ENCODE assay signal across 28 cellular contexts in the genomic region with DNA sequence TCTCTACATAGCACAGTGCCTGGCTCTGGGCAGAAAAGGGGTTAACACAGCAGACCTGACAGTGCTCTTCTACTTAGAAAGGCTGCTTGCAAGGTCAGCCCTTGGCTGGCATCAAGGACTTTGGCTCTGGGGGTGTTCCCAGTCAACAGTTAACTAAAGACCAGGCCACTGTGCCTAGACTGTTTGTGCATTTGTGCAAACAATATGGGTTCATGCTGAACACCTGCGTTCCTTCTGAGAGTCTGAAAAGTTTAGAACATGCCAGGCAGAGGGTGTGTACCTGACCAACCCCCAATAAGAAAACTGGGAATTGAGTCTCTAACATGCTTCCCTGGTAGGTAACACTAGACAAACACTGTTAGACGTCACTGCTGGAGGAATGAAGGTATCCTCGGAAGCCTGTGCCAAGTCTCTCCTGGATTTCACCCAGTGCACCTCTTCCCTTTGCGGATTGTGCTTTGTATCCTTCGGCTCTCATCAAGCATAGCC.
DNase-seq lines count a peak whose midpoint lies in the region; ATAC-seq and TF ChIP-seq lines count a peak whose summit lies in the region.
"Had no signal": no experiment of that assay in that cellular context is flagged by ENCODE, and none has a peak within 500 bp of the region (broad histone marks: within the 10 kb centered on the region; RNA-seq: fewer than 3 reads in every experiment).

No MANE protein-coding gene starts in this region.

- H3K9me3 ChIP-seq in heart left ventricle, result peaks cover 0 to 3% (median 0%) of the 10 kb centered on the region in 12 donors
- no peaks in the 10 kb centered on the region for H3K9me3 ChIP-seq in right atrium auricular region
- H3K9me3 ChIP-seq in thyroid gland, result no peaks in the 10 kb centered on the region
- H3K9me3 ChIP-seq: adrenal gland, Peyer's patch, tibial artery had no signal

- H3K4me3 ChIP-seq in heart left ventricle (no peak overlapping the region), right atrium auricular region (no peak overlapping the region), thyroid gland (replicated peaks in 1 of 3) (no peak overlapping the region)
- H3K4me3 ChIP-seq: adrenal gland, Peyer's patch, skin epidermis, tibial artery had no signal

- H3K4me1 ChIP-seq in heart left ventricle (peaks cover 0 to 21% (median 8%) of the 10 kb centered on the region in 12 donors), right atrium auricular region (no peaks in the 10 kb centered on the region), thyroid gland (peaks cover 26 to 39% of the 10 kb centered on the region in 2 donors)
- H3K4me1 ChIP-seq: tibial artery had no signal

- H3K27me3 Mint-ChIP-seq in WTC11 (ENCODE audit: low read depth), result no peaks in the 10 kb centered on the region
- H3K27me3 Mint-ChIP-seq in type B pancreatic cell, result no peaks in the 10 kb centered on the region
- no peaks in the 10 kb centered on the region for H3K27me3 Mint-ChIP-seq in T-helper 2 cell treated with Interferon-gamma antibody and Interleukin-4, amounts not matched to agents 5 μg/mL and 100 μg/mL, for 36 hours (ENCODE audit: low read depth)
- H3K27me3 Mint-ChIP-seq: B cell; brain; CD8-positive, alpha-beta memory T cell; stimulated activated naive CD8-positive, alpha-beta T cell treated with anti-CD3 and anti-CD28 coated beads, Interleukin-15, amount 100 ng/mL, for 72 hours had no signal

- POLR2A ChIA-PET in WTC11 (lab: Charles Lee), result no interaction called here

- H3K36me3 ChIP-seq in heart left ventricle, result no peaks in the 10 kb centered on the region
- H3K36me3 ChIP-seq in right atrium auricular region, result no peaks in the 10 kb centered on the region
- H3K36me3 ChIP-seq in thyroid gland, result no peaks in the 10 kb centered on the region
- H3K36me3 ChIP-seq: adrenal gland, Peyer's patch, tibial artery had no signal

- CTCF ChIA-PET in WTC11 (lab: Charles Lee), result no interaction called here

- no peak overlapping the region for H3K27ac Mint-ChIP-seq in WTC11
- no peak overlapping the region for H3K27ac Mint-ChIP-seq in type B pancreatic cell
- no peak overlapping the region for H3K27ac Mint-ChIP-seq in T-helper 2 cell treated with Interferon-gamma antibody and Interleukin-4, amounts not matched to agents 5 μg/mL and 100 μg/mL, for 36 hours
- H3K27ac Mint-ChIP-seq: B cell; CD8-positive, alpha-beta memory T cell; stimulated activated naive CD8-positive, alpha-beta T cell treated with anti-CD3 and anti-CD28 coated beads, Interleukin-15, amount 100 ng/mL, for 72 hours had no signal

- no peak overlapping the region for H3K4me3 Mint-ChIP-seq in WTC11
- no peak overlapping the region for H3K4me3 Mint-ChIP-seq in type B pancreatic cell
- H3K4me3 Mint-ChIP-seq in T-helper 2 cell treated with Interferon-gamma antibody and Interleukin-4, amounts not matched to agents 5 μg/mL and 100 μg/mL, for 36 hours, result no peak overlapping the region
- H3K4me3 Mint-ChIP-seq: B cell; brain; CD8-positive, alpha-beta memory T cell; stimulated activated naive CD8-positive, alpha-beta T cell treated with anti-CD3 and anti-CD28 coated beads, Interleukin-15, amount 100 ng/mL, for 72 hours had no signal

- intact Hi-C loops in heart left ventricle (cut with DNase I), result no loop called here
- intact Hi-C loops in thyroid gland (cut with DNase I), result no loop called here

- H3K4me1 Mint-ChIP-seq in WTC11, result peaks cover 25% of the 10 kb centered on the region
- H3K4me1 Mint-ChIP-seq in type B pancreatic cell (ENCODE audit: unreplicated experiment), result peaks cover 10% of the 10 kb centered on the region
- H3K4me1 Mint-ChIP-seq in T-helper 2 cell treated with Interferon-gamma antibody and Interleukin-4, amounts not matched to agents 5 μg/mL and 100 μg/mL, for 36 hours (ENCODE audit: low read depth), result no peaks in the 10 kb centered on the region
- H3K4me1 Mint-ChIP-seq: B cell; CD8-positive, alpha-beta memory T cell; stimulated activated naive CD8-positive, alpha-beta T cell treated with anti-CD3 and anti-CD28 coated beads, Interleukin-15, amount 100 ng/mL, for 72 hours had no signal

- TF ChIP-seq POLR2A in heart left ventricle (IDR thresholded peaks at IDR 0.05) (no peak), thyroid gland (IDR thresholded peaks at IDR 0.05) (peak in 1 of 2 donors; percentile 32)

- H3K27me3 ChIP-seq in heart left ventricle, result no peaks in the 10 kb centered on the region
- no peaks in the 10 kb centered on the region for H3K27me3 ChIP-seq in right atrium auricular region
- no peaks in the 10 kb centered on the region for H3K27me3 ChIP-seq in thyroid gland
- H3K27me3 ChIP-seq: adrenal gland, Peyer's patch, tibial artery had no signal

- TF ChIP-seq CTCF in heart left ventricle (IDR thresholded peaks at IDR 0.05), result no peak
- TF ChIP-seq CTCF in right atrium auricular region (IDR thresholded peaks at IDR 0.05), result no peak
- no peak for TF ChIP-seq CTCF in WTC11 (IDR thresholded peaks at IDR 0.05)
- TF ChIP-seq CTCF in thyroid gland (IDR thresholded peaks at IDR 0.05), result no peak
- no peak for TF ChIP-seq CTCF in type B pancreatic cell (conservative IDR thresholded peaks at IDR 0.05)

- H3K9me3 Mint-ChIP-seq in WTC11 (peaks cover 8% of the 10 kb centered on the region), type B pancreatic cell (no peaks in the 10 kb centered on the region)
- H3K9me3 Mint-ChIP-seq in T-helper 2 cell treated with Interferon-gamma antibody and Interleukin-4, amounts not matched to agents 5 μg/mL and 100 μg/mL, for 36 hours, result no peaks in the 10 kb centered on the region
- H3K9me3 Mint-ChIP-seq: stimulated activated naive CD8-positive, alpha-beta T cell treated with anti-CD3 and anti-CD28 coated beads, Interleukin-15, amount 100 ng/mL, for 72 hours had no signal

- ATAC-seq in heart left ventricle (peak in 3 of 4 donors; percentile 17 to 70 (median 54)), WTC11 (peak; percentile 58), HG02571 (IDR thresholded peaks at IDR 0.05; ENCODE audit: unreplicated experiment) (no peak)
- ATAC-seq: stimulated activated naive CD8-positive, alpha-beta T cell treated with anti-CD3 and anti-CD28 coated beads, Interleukin-15, amount 100 ng/mL, for 72 hours had no signal

- H3K36me3 Mint-ChIP-seq in WTC11 (no peaks in the 10 kb centered on the region), type B pancreatic cell (no peaks in the 10 kb centered on the region)
- H3K36me3 Mint-ChIP-seq in T-helper 2 cell treated with Interferon-gamma antibody and Interleukin-4, amounts not matched to agents 5 μg/mL and 100 μg/mL, for 36 hours (ENCODE audit: low read depth), result no peaks in the 10 kb centered on the region
- H3K36me3 Mint-ChIP-seq: CD8-positive, alpha-beta memory T cell had no signal

- no peak overlapping the region for H3K27ac ChIP-seq in heart left ventricle
- H3K27ac ChIP-seq in right atrium auricular region, result no peak overlapping the region
- peak overlapping the region; percentile 65 to 84 (median 80) for H3K27ac ChIP-seq in thyroid gland
- H3K27ac ChIP-seq: adrenal gland, skin epidermis, tibial artery had no signal

- WGBS in heart left ventricle, 4 donors, result 51 to 78% (median 75%) methylated on average over 3 to 5 of the region's 5 CpGs
- 24 to 42% methylated on average over 5 of the region's 5 CpGs for WGBS in thyroid gland, 2 donors

- DNase-seq in heart left ventricle (no peak), right atrium auricular region (ENCODE audit: low spot score) (no peak), WTC11 (ENCODE audit: low spot score) (no peak), kidney tubule cell (ENCODE audit: low spot score) (peak; percentile 55), thyroid gland (peak; percentile 63 to 71), type B pancreatic cell (ENCODE audit: extremely low spot score, unreplicated experiment) (no peak)
- DNase-seq in T-helper 2 cell treated with Interferon-gamma antibody and Interleukin-4, amounts not matched to agents 5 μg/mL and 100 μg/mL, for 36 hours (ENCODE audit: low spot score), result no peak
- DNase-seq: activated CD4-positive, alpha-beta T cell treated with anti-CD3 and anti-CD28 coated beads, Interleukin-2, amount 50 U/mL, for 4 hours; activated naive CD4-positive, alpha-beta T cell treated with Interleukin-2 at 50 U/mL for 16 hours; adrenal gland; CD8-positive, alpha-beta memory T cell; DMS153; foreskin fibroblast; GDM1; HCEC 1CT; KG1; MM.1S; NCI-H2171 treated with DMSO at 0.1 percent for 48 hours; NCI-H524 treated with DMSO at 0.1 percent for 48 hours; Peyer's patch; stimulated activated CD8-positive, alpha-beta memory T cell treated with anti-CD3 and anti-CD28 coated beads, Interleukin-4, amount 100 ng/mL, for 48 hours; stimulated activated naive CD8-positive, alpha-beta T cell treated with anti-CD3 and anti-CD28 coated beads, Interleukin-15, amount 100 ng/mL, for 72 hours; T-helper 1 cell; tibial artery had no signal

TF ChIP-seq in WTC11, 78 proteins besides CTCF, POLR2A, EP300 and RAD21 (continues in another document):
- TF ChIP-seq NR3C1 (CRISPR knock-in tag; conservative IDR thresholded peaks at IDR 0.05; ENCODE audit: low read depth) (no peak), FOXJ3 (CRISPR knock-in tag; IDR thresholded peaks at IDR 0.05; ENCODE audit: borderline replicate concordance) (no peak), CREM (CRISPR knock-in tag; IDR thresholded peaks at IDR 0.05) (no peak)
- TF ChIP-seq, protein P1, sequence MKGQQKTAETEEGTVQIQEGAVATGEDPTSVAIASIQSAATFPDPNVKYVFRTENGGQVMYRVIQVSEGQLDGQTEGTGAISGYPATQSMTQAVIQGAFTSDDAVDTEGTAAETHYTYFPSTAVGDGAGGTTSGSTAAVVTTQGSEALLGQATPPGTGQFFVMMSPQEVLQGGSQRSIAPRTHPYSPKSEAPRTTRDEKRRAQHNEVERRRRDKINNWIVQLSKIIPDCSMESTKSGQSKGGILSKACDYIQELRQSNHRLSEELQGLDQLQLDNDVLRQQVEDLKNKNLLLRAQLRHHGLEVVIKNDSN (CRISPR knock-in tag; IDR thresholded peaks at IDR 0.05), result no peak
- TF ChIP-seq, protein P2, sequence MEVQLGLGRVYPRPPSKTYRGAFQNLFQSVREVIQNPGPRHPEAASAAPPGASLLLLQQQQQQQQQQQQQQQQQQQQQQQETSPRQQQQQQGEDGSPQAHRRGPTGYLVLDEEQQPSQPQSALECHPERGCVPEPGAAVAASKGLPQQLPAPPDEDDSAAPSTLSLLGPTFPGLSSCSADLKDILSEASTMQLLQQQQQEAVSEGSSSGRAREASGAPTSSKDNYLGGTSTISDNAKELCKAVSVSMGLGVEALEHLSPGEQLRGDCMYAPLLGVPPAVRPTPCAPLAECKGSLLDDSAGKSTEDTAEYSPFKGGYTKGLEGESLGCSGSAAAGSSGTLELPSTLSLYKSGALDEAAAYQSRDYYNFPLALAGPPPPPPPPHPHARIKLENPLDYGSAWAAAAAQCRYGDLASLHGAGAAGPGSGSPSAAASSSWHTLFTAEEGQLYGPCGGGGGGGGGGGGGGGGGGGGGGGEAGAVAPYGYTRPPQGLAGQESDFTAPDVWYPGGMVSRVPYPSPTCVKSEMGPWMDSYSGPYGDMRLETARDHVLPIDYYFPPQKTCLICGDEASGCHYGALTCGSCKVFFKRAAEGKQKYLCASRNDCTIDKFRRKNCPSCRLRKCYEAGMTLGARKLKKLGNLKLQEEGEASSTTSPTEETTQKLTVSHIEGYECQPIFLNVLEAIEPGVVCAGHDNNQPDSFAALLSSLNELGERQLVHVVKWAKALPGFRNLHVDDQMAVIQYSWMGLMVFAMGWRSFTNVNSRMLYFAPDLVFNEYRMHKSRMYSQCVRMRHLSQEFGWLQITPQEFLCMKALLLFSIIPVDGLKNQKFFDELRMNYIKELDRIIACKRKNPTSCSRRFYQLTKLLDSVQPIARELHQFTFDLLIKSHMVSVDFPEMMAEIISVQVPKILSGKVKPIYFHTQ (CRISPR knock-in tag; IDR thresholded peaks at IDR 0.05), result no peak

Comparison
In these comparisons a context has a peak if more than half of its experiments do, and no peak if none do; other contexts are left out.
1. DNase-seq: peak in kidney tubule cell (single experiment) and thyroid gland (2 of 2); none in heart left ventricle (0 of 5), right atrium auricular region (single experiment), WTC11 (single experiment), type B pancreatic cell (single experiment) and T-helper 2 cell treated with Interferon-gamma antibody and Interleukin-4, amounts not matched to agents 5 μg/mL and 100 μg/mL, for 36 hours (single experiment).
2. H3K27ac ChIP-seq: peak in thyroid gland (3 of 3); none in heart left ventricle (0 of 12) and right atrium auricular region (0 of 2).